In genomic region chr12:105534068-105534467, GRCh38 we compare ENCODE assay signal across 7 cellular contexts.
"Had no signal": no experiment of that assay in that cellular context is flagged by ENCODE, and none has a peak within 500 bp of the region (broad histone marks: within the 10 kb centered on the region; RNA-seq: fewer than 3 reads in every experiment).

No MANE protein-coding gene starts in this region.

- FAIRE-seq: HTR-8/SVneo, K562 had no signal

- H3K4me1 Mint-ChIP-seq: IgD-negative memory B cell had no signal

- H3K4me3 ChIP-seq: K562 had no signal

- ATAC-seq: K562 had no signal

- DNase-seq: IMR-90, KBM-7, KG1 had no signal

- H3K27ac Mint-ChIP-seq: IgD-negative memory B cell had no signal

- H3K27ac ChIP-seq: HL-60 had no signal
